ENCODE assay signal across 23 cellular contexts in genomic region chr17:66767164-66767933, GRCh38.
DNase-seq lines count a peak whose midpoint lies in the region; TF ChIP-seq lines count a peak whose summit lies in the region.
"Had no signal": no experiment of that assay in that cellular context is flagged by ENCODE, and none has a peak within 500 bp of the region (broad histone marks: within the 10 kb centered on the region; RNA-seq: fewer than 3 reads in every experiment).

No MANE protein-coding gene starts in this region.

- TF ChIP-seq CTCF in osteoblast (IDR thresholded peaks at IDR 0.05; ENCODE audit: extremely low read depth, low read depth, low read length) = no peak

- no peaks in the 10 kb centered on the region for H3K9me3 ChIP-seq in osteoblast (ENCODE audit: low read depth, low read length)
- H3K9me3 ChIP-seq: left ventricle myocardium inferior, prostate gland, tibial artery had no signal

- no peak overlapping the region for H3K4me3 Mint-ChIP-seq in activated naive CD4-positive, alpha-beta T cell treated with anti-CD3 and anti-CD28 coated beads for 36 hours
- no peak overlapping the region for H3K4me3 Mint-ChIP-seq in T-helper 2 cell treated with Interferon-gamma antibody and Interleukin-4, amounts not matched to agents 5 μg/mL and 100 μg/mL, for 36 hours
- H3K4me3 Mint-ChIP-seq: CD8-positive, alpha-beta T cell; mesothelial cell of epicardium; neural crest cell had no signal

- no peak overlapping the region for H3K27ac ChIP-seq in osteoblast (ENCODE audit: low read depth, low read length)
- H3K27ac ChIP-seq: cardiac muscle cell, left ventricle myocardium inferior, prostate gland, tibial artery had no signal

- peaks cover 3% of the 10 kb centered on the region for H4K20me1 ChIP-seq in osteoblast (ENCODE audit: insufficient read depth, low read length)

- CTCF ChIA-PET in activated naive CD4-positive, alpha-beta T cell treated with anti-CD3 and anti-CD28 coated beads for 36 hours (lab: Charles Lee) = no interaction called here

- DNase-seq in activated naive CD4-positive, alpha-beta T cell treated with anti-CD3 and anti-CD28 coated beads for 36 hours = no peak
- DNase-seq in activated naive CD4-positive, alpha-beta T cell treated with anti-CD3 and anti-CD28 coated beads, Interleukin-2, amount 50 U/mL, for 16 hours = no peak
- DNase-seq in MV-4-11 (lab: John Stamatoyannopoulos, UW) = peak; percentile 30
- DNase-seq in T-helper 2 cell treated with Interferon-gamma antibody and Interleukin-4, amounts not matched to agents 5 μg/mL and 100 μg/mL, for 36 hours (ENCODE audit: low spot score) = no peak
- DNase-seq in osteoblast (ENCODE audit: insufficient read length, low spot score, missing footprints) = peak; percentile 19
- DNase-seq in pons (ENCODE audit: low spot score) = no peak
- DNase-seq in occipital lobe (lab: John Stamatoyannopoulos, UW) = no peak
- no peak for DNase-seq in superior temporal gyrus (ENCODE audit: extremely low spot score)
- DNase-seq: activated CD4-positive, CD25-positive, alpha-beta regulatory T cell; activated gamma-delta T cell treated with Interleukin-2 at 50 U/mL for 16 hours; amygdala; CD8-positive, alpha-beta T cell; DMS79 treated with DMSO at 0.1 percent for 48 hours; H7; left ventricle myocardium inferior; NCI-H1436; stimulated activated naive CD4-positive, alpha-beta T cell; T1000; tibial artery had no signal

- H3K36me3 ChIP-seq in osteoblast (ENCODE audit: insufficient read depth, low read length) = peaks cover 21% of the 10 kb centered on the region
- H3K36me3 ChIP-seq: cardiac muscle cell, left ventricle myocardium inferior, prostate gland, tibial artery had no signal

- no peak overlapping the region for H3K4me3 ChIP-seq in osteoblast (ENCODE audit: insufficient read depth, low read length)
- H3K4me3 ChIP-seq: cardiac muscle cell, left ventricle myocardium inferior, prostate gland, tibial artery had no signal

- intact Hi-C loops in activated naive CD4-positive, alpha-beta T cell treated with anti-CD3 and anti-CD28 coated beads for 36 hours (cut with micrococcal nuclease) = no loop called here

- H3K4me1 ChIP-seq in osteoblast (ENCODE audit: insufficient read depth, low read length) = no peaks in the 10 kb centered on the region
- H3K4me1 ChIP-seq: left ventricle myocardium inferior, prostate gland, tibial artery had no signal

- no peaks in the 10 kb centered on the region for H3K9me3 Mint-ChIP-seq in activated naive CD4-positive, alpha-beta T cell treated with anti-CD3 and anti-CD28 coated beads for 36 hours
- H3K9me3 Mint-ChIP-seq in T-helper 2 cell treated with Interferon-gamma antibody and Interleukin-4, amounts not matched to agents 5 μg/mL and 100 μg/mL, for 36 hours = no peaks in the 10 kb centered on the region
- H3K9me3 Mint-ChIP-seq: CD8-positive, alpha-beta T cell; mesothelial cell of epicardium; neural crest cell had no signal

- no peaks in the 10 kb centered on the region for H3K27me3 Mint-ChIP-seq in activated naive CD4-positive, alpha-beta T cell treated with anti-CD3 and anti-CD28 coated beads for 36 hours (ENCODE audit: low read depth)
- no peaks in the 10 kb centered on the region for H3K27me3 Mint-ChIP-seq in T-helper 2 cell treated with Interferon-gamma antibody and Interleukin-4, amounts not matched to agents 5 μg/mL and 100 μg/mL, for 36 hours (ENCODE audit: low read depth)

- H3K4me2 ChIP-seq in osteoblast (ENCODE audit: insufficient read depth, low read length) = no peak overlapping the region

- no peaks in the 10 kb centered on the region for H3K27me3 ChIP-seq in osteoblast (ENCODE audit: insufficient read depth, low read length)
- H3K27me3 ChIP-seq: cardiac muscle cell, tibial artery had no signal

- no peak overlapping the region for H2AFZ ChIP-seq in osteoblast (ENCODE audit: low read length)

- peaks cover 4% of the 10 kb centered on the region for H3K4me1 Mint-ChIP-seq in activated naive CD4-positive, alpha-beta T cell treated with anti-CD3 and anti-CD28 coated beads for 36 hours (ENCODE audit: low read depth)
- H3K4me1 Mint-ChIP-seq in T-helper 2 cell treated with Interferon-gamma antibody and Interleukin-4, amounts not matched to agents 5 μg/mL and 100 μg/mL, for 36 hours (ENCODE audit: low read depth) = peaks cover 13% of the 10 kb centered on the region
- H3K4me1 Mint-ChIP-seq: mesothelial cell of epicardium, neural crest cell had no signal

- no peaks in the 10 kb centered on the region for H3K79me2 ChIP-seq in osteoblast (ENCODE audit: insufficient read depth, low read length)

- H3K27ac Mint-ChIP-seq in activated naive CD4-positive, alpha-beta T cell treated with anti-CD3 and anti-CD28 coated beads for 36 hours = peak overlapping the region; percentile 70
- H3K27ac Mint-ChIP-seq in T-helper 2 cell treated with Interferon-gamma antibody and Interleukin-4, amounts not matched to agents 5 μg/mL and 100 μg/mL, for 36 hours = peak overlapping the region; percentile 56
- H3K27ac Mint-ChIP-seq: CD8-positive, alpha-beta T cell; mesothelial cell of epicardium had no signal

- H3K36me3 Mint-ChIP-seq in activated naive CD4-positive, alpha-beta T cell treated with anti-CD3 and anti-CD28 coated beads for 36 hours (ENCODE audit: low read depth) = peaks cover 14% of the 10 kb centered on the region
- peaks cover 29% of the 10 kb centered on the region for H3K36me3 Mint-ChIP-seq in T-helper 2 cell treated with Interferon-gamma antibody and Interleukin-4, amounts not matched to agents 5 μg/mL and 100 μg/mL, for 36 hours (ENCODE audit: low read depth)

Comparison
In these comparisons a context has a peak if more than half of its experiments do, and no peak if none do; other contexts are left out.
1. DNase-seq: peak in MV-4-11 (single experiment) and osteoblast (single experiment); none in activated naive CD4-positive, alpha-beta T cell treated with anti-CD3 and anti-CD28 coated beads for 36 hours (single experiment), activated naive CD4-positive, alpha-beta T cell treated with anti-CD3 and anti-CD28 coated beads, Interleukin-2, amount 50 U/mL, for 16 hours (single experiment), T-helper 2 cell treated with Interferon-gamma antibody and Interleukin-4, amounts not matched to agents 5 μg/mL and 100 μg/mL, for 36 hours (single experiment), pons (single experiment), occipital lobe (single experiment) and superior temporal gyrus (single experiment).